12 cellular contexts compared by ENCODE assay signal in genomic region chr2:128396500-128396891, GRCh38.
DNase-seq lines count a peak whose midpoint lies in the region; FAIRE-seq and TF ChIP-seq lines count a peak whose summit lies in the region.
"Had no signal": no experiment of that assay in that cellular context is flagged by ENCODE, and none has a peak within 500 bp of the region (broad histone marks: within the 10 kb centered on the region; RNA-seq: fewer than 3 reads in every experiment).

No MANE protein-coding gene starts in this region.

- H3K27me3 ChIP-seq in WERI-Rb-1 (ENCODE audit: insufficient read depth, low read depth, severe bottlenecking): no peaks in the 10 kb centered on the region

- H3K4me3 ChIP-seq in WERI-Rb-1 (ENCODE audit: low read depth, low read length) (no peak overlapping the region), skin epidermis (no peak overlapping the region)

- no peaks in the 10 kb centered on the region for H3K9me3 ChIP-seq in WERI-Rb-1 (ENCODE audit: severe bottlenecking)

- no peak for FAIRE-seq in H54 (lab: Jason Lieb, UNC)

- TF ChIP-seq POLR2A in H54 (IDR thresholded peaks at IDR 0.05; ENCODE audit: low read depth, low read length): no peak

- DNase-seq in NCI-H1694 treated with DMSO at 0.1 percent for 48 hours (lab: John Stamatoyannopoulos, UW) (peak; percentile 65), WERI-Rb-1 (peak; percentile 87), iPS DF 19.7 (ENCODE audit: low read depth, low spot score) (peak; percentile 35), SHP77 treated with DMSO at 0.1 percent for 48 hours (lab: John Stamatoyannopoulos, UW) (no peak), H54 (ENCODE audit: insufficient read length, low spot score) (no peak)
- DNase-seq in activated CD4-positive, alpha-beta T cell treated with anti-CD3 and anti-CD28 coated beads, Interleukin-2, amount 50 U/mL, for 48 hours: no peak
- DNase-seq: hypothalamus; NCI-H1105; stimulated activated CD4-positive, alpha-beta T cell treated with anti-CD3 and anti-CD28 coated beads, Interleukin-2, amount 100 ng/mL, for 48 hours; substantia nigra had no signal

- H3K36me3 ChIP-seq in WERI-Rb-1: no peaks in the 10 kb centered on the region

- no peak for TF ChIP-seq CTCF in WERI-Rb-1 (IDR thresholded peaks at IDR 0.05; ENCODE audit: low read depth, low read length)

- H3K27ac ChIP-seq in WERI-Rb-1 (peak overlapping the region; percentile 40), skin epidermis (peak overlapping the region in 14 of 21 experiments; percentile 17 to 71 (median 34))
- H3K27ac ChIP-seq: HL-60 had no signal

Comparison
In these comparisons a context has a peak if more than half of its experiments do, and no peak if none do; other contexts are left out.
1. DNase-seq: peak in NCI-H1694 treated with DMSO at 0.1 percent for 48 hours (single experiment), WERI-Rb-1 (single experiment) and iPS DF 19.7 (single experiment); none in activated CD4-positive, alpha-beta T cell treated with anti-CD3 and anti-CD28 coated beads, Interleukin-2, amount 50 U/mL, for 48 hours (0 of 2), SHP77 treated with DMSO at 0.1 percent for 48 hours (single experiment) and H54 (single experiment).